Comparison of ENCODE assay signal across 1 cellular context in the genomic region with DNA sequence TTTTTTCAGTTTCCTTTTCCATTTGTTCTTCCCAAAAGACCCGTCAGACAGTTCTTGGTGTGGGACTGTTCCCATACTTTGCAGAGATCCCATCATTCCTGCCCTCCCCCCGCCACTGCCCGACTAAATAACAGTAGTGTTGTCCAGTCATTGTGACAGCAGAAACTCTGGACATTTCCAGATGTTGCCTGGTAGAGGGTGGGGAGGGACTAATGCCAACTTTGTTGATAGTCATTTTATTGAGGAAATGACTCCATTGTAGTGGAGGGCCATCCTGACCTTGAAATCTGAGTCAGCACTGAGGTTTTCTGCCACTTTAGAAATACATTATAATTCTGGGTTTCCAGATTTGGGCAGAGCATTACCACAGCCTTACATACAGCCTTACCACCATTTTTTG.
TF ChIP-seq lines count a peak whose summit lies in the region.

No MANE protein-coding gene starts in this region.

TF ChIP-seq in SK-N-SH treated with all-trans-retinoic acid at 6 μM for 48 hours, 23 proteins besides CTCF, POLR2A, EP300 and RAD21 (continued from another document):
- TF ChIP-seq, protein P1, sequence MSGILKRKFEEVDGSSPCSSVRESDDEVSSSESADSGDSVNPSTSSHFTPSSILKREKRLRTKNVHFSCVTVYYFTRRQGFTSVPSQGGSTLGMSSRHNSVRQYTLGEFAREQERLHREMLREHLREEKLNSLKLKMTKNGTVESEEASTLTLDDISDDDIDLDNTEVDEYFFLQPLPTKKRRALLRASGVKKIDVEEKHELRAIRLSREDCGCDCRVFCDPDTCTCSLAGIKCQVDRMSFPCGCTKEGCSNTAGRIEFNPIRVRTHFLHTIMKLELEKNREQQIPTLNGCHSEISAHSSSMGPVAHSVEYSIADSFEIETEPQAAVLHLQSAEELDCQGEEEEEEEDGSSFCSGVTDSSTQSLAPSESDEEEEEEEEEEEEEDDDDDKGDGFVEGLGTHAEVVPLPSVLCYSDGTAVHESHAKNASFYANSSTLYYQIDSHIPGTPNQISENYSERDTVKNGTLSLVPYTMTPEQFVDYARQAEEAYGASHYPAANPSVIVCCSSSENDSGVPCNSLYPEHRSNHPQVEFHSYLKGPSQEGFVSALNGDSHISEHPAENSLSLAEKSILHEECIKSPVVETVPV (CRISPR knock-in tag; IDR thresholded peaks at IDR 0.05), result no peak
- no peak for TF ChIP-seq RARB (CRISPR knock-in tag; IDR thresholded peaks at IDR 0.05)
- TF ChIP-seq ARNTL (CRISPR knock-in tag; IDR thresholded peaks at IDR 0.05; ENCODE audit: borderline replicate concordance, low read depth), result no peak
- no peak for TF ChIP-seq ZC3H10 (CRISPR knock-in tag; IDR thresholded peaks at IDR 0.05)
- no peak for TF ChIP-seq GLIS3 (CRISPR knock-in tag; IDR thresholded peaks at IDR 0.05)
- TF ChIP-seq ZNF565 (CRISPR knock-in tag; conservative IDR thresholded peaks at IDR 0.05; ENCODE audit: low read depth), result no peak
